In the genomic region with DNA sequence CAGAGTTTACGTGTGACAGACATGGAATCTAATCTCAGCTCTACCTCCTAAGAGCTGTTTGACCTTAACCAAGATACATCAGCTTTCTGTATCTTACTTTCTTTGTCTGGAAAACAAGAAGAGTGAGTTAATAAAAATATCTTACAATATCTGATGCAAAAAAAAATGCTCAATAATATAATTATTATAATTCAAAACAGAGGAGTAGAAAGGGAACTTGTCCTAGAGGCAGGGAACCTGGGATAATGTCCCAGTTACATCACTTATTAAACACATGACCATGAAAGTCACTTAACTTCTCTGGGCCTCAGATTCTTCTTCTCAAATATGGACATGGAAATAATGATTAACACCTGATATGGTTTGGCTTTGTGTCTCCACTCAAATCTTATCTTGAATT, we compare ENCODE assay signal across 35 cellular contexts.
DNase-seq lines count a peak whose midpoint lies in the region; ATAC-seq, FAIRE-seq and TF ChIP-seq lines count a peak whose summit lies in the region.
"Had no signal": no experiment of that assay in that cellular context is flagged by ENCODE, and none has a peak within 500 bp of the region (broad histone marks: within the 10 kb centered on the region; RNA-seq: fewer than 3 reads in every experiment).

No MANE protein-coding gene starts in this region.

- H3K9me3 ChIP-seq in SK-N-SH: no peaks in the 10 kb centered on the region
- no peaks in the 10 kb centered on the region for H3K9me3 ChIP-seq in astrocyte (ENCODE audit: insufficient read depth, low read depth, low read length)
- H3K9me3 ChIP-seq: A549, BE2C, BLaER1, Caco-2 had no signal

- H3K36me3 ChIP-seq in SK-N-SH (replicated peaks in 1 of 2; ENCODE audit: control insufficient read depth in 1 of 2, insufficient read depth in 2 of 2, low read length in 1 of 2) (no peaks in the 10 kb centered on the region), astrocyte (ENCODE audit: insufficient read depth, low read length) (no peaks in the 10 kb centered on the region)
- H3K36me3 ChIP-seq: BE2C; BLaER1; BLaER1 treated with 17β-estradiol and CSF1 and Interleukin-3, amounts not matched to agents 10 nM and 100 nM had no signal

- no peaks in the 10 kb centered on the region for H3K9me3 Mint-ChIP-seq in astrocyte (ENCODE audit: unreplicated experiment)
- H3K9me3 Mint-ChIP-seq: CD4-positive, alpha-beta T cell; CD8-positive, alpha-beta memory T cell; CD8-positive, alpha-beta T cell had no signal

- no peaks in the 10 kb centered on the region for H3K27me3 Mint-ChIP-seq in astrocyte (ENCODE audit: low read depth, unreplicated experiment)
- H3K27me3 Mint-ChIP-seq: B cell; CD4-positive, alpha-beta memory T cell; CD4-positive, alpha-beta T cell; CD4-positive, CD25-positive, alpha-beta regulatory T cell; CD8-positive, alpha-beta memory T cell had no signal

- H3K9me2 ChIP-seq in SK-N-SH: no peaks in the 10 kb centered on the region

- no peaks in the 10 kb centered on the region for H4K20me1 ChIP-seq in SK-N-SH (ENCODE audit: insufficient read depth)
- no peaks in the 10 kb centered on the region for H4K20me1 ChIP-seq in astrocyte (ENCODE audit: insufficient read depth, low read length)
- H4K20me1 ChIP-seq: BLaER1; BLaER1 treated with 17β-estradiol and CSF1 and Interleukin-3, amounts not matched to agents 10 nM and 100 nM had no signal

- H3K4me1 ChIP-seq in SK-N-SH (ENCODE audit: control insufficient read depth in 1 of 2, insufficient read depth in 2 of 2, low read depth in 1 of 2, low read length in 1 of 2) (no peaks in the 10 kb centered on the region), astrocyte (ENCODE audit: insufficient read depth, low read length) (no peaks in the 10 kb centered on the region)
- H3K4me1 ChIP-seq: A549; BE2C; BLaER1; BLaER1 treated with 17β-estradiol and CSF1 and Interleukin-3, amounts not matched to agents 10 nM and 100 nM; Caco-2 had no signal

- no peaks in the 10 kb centered on the region for H3K36me3 Mint-ChIP-seq in astrocyte (ENCODE audit: low read depth, unreplicated experiment)
- H3K36me3 Mint-ChIP-seq: CD14-positive monocyte; CD4-positive, alpha-beta memory T cell; CD4-positive, CD25-positive, alpha-beta regulatory T cell; CD8-positive, alpha-beta memory T cell; CD8-positive, alpha-beta T cell had no signal

- H3F3A ChIP-seq in SK-N-SH (replicated peaks; ENCODE audit: insufficient read depth): no peaks in the 10 kb centered on the region

- DNase-seq in SK-N-SH (no peak), astrocyte (ENCODE audit: low read depth) (no peak), NCI-H345 treated with DMSO at 0.1 percent for 48 hours (lab: John Stamatoyannopoulos, UW; ENCODE audit: unreplicated experiment) (no peak)
- DNase-seq: 8988T; ACHN; AML-193; BE2C; C1 segment of cervical spinal cord; Caco-2; Calu3; CD4-positive, alpha-beta memory T cell; CD4-positive, alpha-beta T cell; CD4-positive, CD25-positive, alpha-beta regulatory T cell; CD8-positive, alpha-beta memory T cell; CD8-positive, alpha-beta T cell; COR-L47; DMS 273 treated with DMSO at 0.1 percent for 48 hours; DMS153; DMS53; DMS79; DMS79 treated with DMSO at 0.1 percent for 48 hours; DND-41; EL had no signal

- H3K27ac Mint-ChIP-seq in astrocyte (ENCODE audit: unreplicated experiment): no peak overlapping the region
- H3K27ac Mint-ChIP-seq: B cell; CD14-positive monocyte; CD4-positive, alpha-beta memory T cell; CD4-positive, alpha-beta T cell; CD4-positive, CD25-positive, alpha-beta regulatory T cell; CD8-positive, alpha-beta memory T cell; CD8-positive, alpha-beta T cell had no signal

- CTCF ChIA-PET in SK-N-SH (lab: Yijun Ruan, JAX): no interaction called here

- ATAC-seq in SK-N-SH treated with all-trans-retinoic acid at 6 μM for 48 hours (no peak), HG03439 (IDR thresholded peaks at IDR 0.05; ENCODE audit: unreplicated experiment) (no peak)
- ATAC-seq: A549; CD8-positive, alpha-beta T cell had no signal

- no peaks in the 10 kb centered on the region for H3K79me2 ChIP-seq in SK-N-SH (ENCODE audit: insufficient read depth)
- no peaks in the 10 kb centered on the region for H3K79me2 ChIP-seq in astrocyte (ENCODE audit: insufficient read depth, low read length)

- H3K4me3 Mint-ChIP-seq in astrocyte (ENCODE audit: unreplicated experiment): no peak overlapping the region
- H3K4me3 Mint-ChIP-seq: B cell; CD14-positive monocyte; CD4-positive, alpha-beta memory T cell; CD4-positive, alpha-beta T cell; CD4-positive, CD25-positive, alpha-beta regulatory T cell; CD8-positive, alpha-beta memory T cell; CD8-positive, alpha-beta T cell had no signal

- H2AFZ ChIP-seq in SK-N-SH (ENCODE audit: low read depth): no peak overlapping the region
- no peak overlapping the region for H2AFZ ChIP-seq in astrocyte (ENCODE audit: low read depth, low read length)

- H3K27me3 ChIP-seq in SK-N-SH (ENCODE audit: insufficient read depth) (no peaks in the 10 kb centered on the region), astrocyte (ENCODE audit: insufficient read depth, low read length) (no peaks in the 10 kb centered on the region)
- H3K27me3 ChIP-seq: BE2C; BLaER1; BLaER1 treated with 17β-estradiol and CSF1 and Interleukin-3, amounts not matched to agents 10 nM and 100 nM had no signal

- no peak; the same call in 1 of the 2 replicates for TF ChIP-seq RAD21 in SK-N-SH (IDR thresholded peaks at IDR 0.05; ENCODE audit: low read length)

- H3K9ac ChIP-seq in SK-N-SH (no peak overlapping the region), astrocyte (ENCODE audit: low read length) (no peak overlapping the region)
- H3K9ac ChIP-seq: BLaER1; BLaER1 treated with 17β-estradiol and CSF1 and Interleukin-3, amounts not matched to agents 10 nM and 100 nM had no signal

- FAIRE-seq in astrocyte (lab: Jason Lieb, UNC) (peak; percentile 73), islet of Langerhans (lab: Jason Lieb, UNC) (peak; percentile 62)
- FAIRE-seq: A204.1, A549, D721Med had no signal

- H3K27ac ChIP-seq in SK-N-SH (ENCODE audit: low read depth in 2 of 2, low read length in 1 of 2) (peak overlapping the region in 1 of 2 experiments; percentile 64; a peak in 2 of 4 replicates), astrocyte (ENCODE audit: low read depth, low read length) (no peak overlapping the region)
- H3K27ac ChIP-seq: 22Rv1; A549; BLaER1; BLaER1 treated with 17β-estradiol and CSF1 and Interleukin-3, amounts not matched to agents 10 nM and 100 nM; C4-2B had no signal

- H3K4me2 ChIP-seq in SK-N-SH (no peak overlapping the region), astrocyte (ENCODE audit: low read length) (no peak overlapping the region)
- H3K4me2 ChIP-seq: A549; BLaER1; BLaER1 treated with 17β-estradiol and CSF1 and Interleukin-3, amounts not matched to agents 10 nM and 100 nM had no signal

- TF ChIP-seq CTCF in SK-N-SH (IDR thresholded peaks at IDR 0.05) (no peak), astrocyte (IDR thresholded peaks at IDR 0.05; ENCODE audit: insufficient read depth, low read depth, low read length) (no peak)

- POLR2A ChIA-PET in SK-N-SH (lab: Yijun Ruan, JAX): no interaction called here

- no peak overlapping the region for H3K4me3 ChIP-seq in SK-N-SH (ENCODE audit: low read depth in 2 of 2, low read length in 1 of 2)
- H3K4me3 ChIP-seq in astrocyte (ENCODE audit: insufficient read depth, low read depth, low read length): no peak overlapping the region
- H3K4me3 ChIP-seq: A549; BLaER1; BLaER1 treated with 17β-estradiol and CSF1 and Interleukin-3, amounts not matched to agents 10 nM and 100 nM had no signal

- TF ChIP-seq EP300 in SK-N-SH (IDR thresholded peaks at IDR 0.05; ENCODE audit: borderline replicate concordance in 1 of 2, low read depth in 1 of 2, low read length in 1 of 2): peak in 1 of 2 experiments; percentile 51; a peak in 1 of 4 replicates

- WGBS in SK-N-SH (ENCODE audit: low lambda C conversion rate): 5% methylated on average over 1 of the region's 1 CpG

- H3K4me1 Mint-ChIP-seq in astrocyte (ENCODE audit: low read depth, unreplicated experiment): peaks cover 3% of the 10 kb centered on the region
- H3K4me1 Mint-ChIP-seq: B cell; CD14-positive monocyte; CD4-positive, alpha-beta memory T cell; CD4-positive, CD25-positive, alpha-beta regulatory T cell; CD8-positive, alpha-beta memory T cell had no signal

TF ChIP-seq in SK-N-SH treated with all-trans-retinoic acid at 6 μM for 48 hours, 23 proteins besides CTCF, POLR2A, EP300 and RAD21:
- TF ChIP-seq SNAI2 (CRISPR knock-in tag; IDR thresholded peaks at IDR 0.05) (no peak), TCF4 (CRISPR knock-in tag; IDR thresholded peaks at IDR 0.05; ENCODE audit: borderline replicate concordance) (peak; percentile 60; the same call in 1 of the 2 replicates)

TF ChIP-seq in SK-N-SH, 30 proteins besides CTCF, POLR2A, EP300 and RAD21 (continues in another document):
- TF ChIP-seq CHD2 (IDR thresholded peaks at IDR 0.05; ENCODE audit: low read length, partially characterized antibody) (no peak), RCOR1 (IDR thresholded peaks at IDR 0.05; ENCODE audit: low read length) (no peak), TAF1 (IDR thresholded peaks at IDR 0.05; ENCODE audit: borderline replicate concordance, low read depth, low read length) (no peak), FOXJ3 (CRISPR knock-in tag; IDR thresholded peaks at IDR 0.05) (no peak), RXRA (IDR thresholded peaks at IDR 0.05; ENCODE audit: borderline replicate concordance, low read depth) (no peak), MXI1 (IDR thresholded peaks at IDR 0.05; ENCODE audit: low read depth, low read length) (no peak), YY1 (IDR thresholded peaks at IDR 0.05; ENCODE audit: low read depth) (no peak), EZH2phosphoT487 (IDR thresholded peaks at IDR 0.05; ENCODE audit: borderline replicate concordance, low read depth) (no peak), MEF2A (IDR thresholded peaks at IDR 0.05; ENCODE audit: borderline replicate concordance, low read depth) (no peak)
- TF ChIP-seq, protein P1, sequence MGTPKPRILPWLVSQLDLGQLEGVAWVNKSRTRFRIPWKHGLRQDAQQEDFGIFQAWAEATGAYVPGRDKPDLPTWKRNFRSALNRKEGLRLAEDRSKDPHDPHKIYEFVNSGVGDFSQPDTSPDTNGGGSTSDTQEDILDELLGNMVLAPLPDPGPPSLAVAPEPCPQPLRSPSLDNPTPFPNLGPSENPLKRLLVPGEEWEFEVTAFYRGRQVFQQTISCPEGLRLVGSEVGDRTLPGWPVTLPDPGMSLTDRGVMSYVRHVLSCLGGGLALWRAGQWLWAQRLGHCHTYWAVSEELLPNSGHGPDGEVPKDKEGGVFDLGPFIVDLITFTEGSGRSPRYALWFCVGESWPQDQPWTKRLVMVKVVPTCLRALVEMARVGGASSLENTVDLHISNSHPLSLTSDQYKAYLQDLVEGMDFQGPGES (IDR thresholded peaks at IDR 0.05; ENCODE audit: low read depth, low read length): no peak
- TF ChIP-seq, protein P2, sequence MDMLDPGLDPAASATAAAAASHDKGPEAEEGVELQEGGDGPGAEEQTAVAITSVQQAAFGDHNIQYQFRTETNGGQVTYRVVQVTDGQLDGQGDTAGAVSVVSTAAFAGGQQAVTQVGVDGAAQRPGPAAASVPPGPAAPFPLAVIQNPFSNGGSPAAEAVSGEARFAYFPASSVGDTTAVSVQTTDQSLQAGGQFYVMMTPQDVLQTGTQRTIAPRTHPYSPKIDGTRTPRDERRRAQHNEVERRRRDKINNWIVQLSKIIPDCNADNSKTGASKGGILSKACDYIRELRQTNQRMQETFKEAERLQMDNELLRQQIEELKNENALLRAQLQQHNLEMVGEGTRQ (IDR thresholded peaks at IDR 0.05; ENCODE audit: borderline replicate concordance, low read depth, low read length): no peak
